ENCODE assay signal across 22 cellular contexts in the genomic region with DNA sequence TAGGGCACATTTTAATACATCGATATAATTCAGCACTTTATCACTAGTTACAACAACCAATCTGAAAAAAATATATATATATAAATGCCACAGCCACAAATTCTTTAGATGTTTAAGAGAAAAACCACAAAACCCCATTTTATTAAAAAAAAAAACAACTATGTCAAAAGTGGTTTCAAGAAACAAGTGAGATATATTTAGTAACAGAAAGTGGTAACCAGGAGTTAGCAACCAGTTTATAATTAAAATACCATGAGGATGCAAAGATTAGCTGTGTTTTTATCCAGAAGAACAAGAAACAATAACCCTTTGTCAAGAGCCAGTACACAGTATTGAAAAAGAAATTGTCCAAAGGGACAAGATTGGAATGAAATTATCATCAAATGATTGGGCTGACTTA.
"Had no signal": no experiment of that assay in that cellular context is flagged by ENCODE, and none has a peak within 500 bp of the region (broad histone marks: within the 10 kb centered on the region; RNA-seq: fewer than 3 reads in every experiment).

No MANE protein-coding gene starts in this region.

- H3K4me2 ChIP-seq: smooth muscle cell had no signal

- H3K36me3 ChIP-seq: ascending aorta, esophagus muscularis mucosa, pancreas, prostate gland, sigmoid colon, transverse colon had no signal

- H3K4me3 ChIP-seq: ascending aorta, esophagus muscularis mucosa, pancreas, prostate gland, sigmoid colon, smooth muscle cell, testis, transverse colon had no signal

- H3K27me3 ChIP-seq: ascending aorta, esophagus muscularis mucosa, pancreas, sigmoid colon, testis, transverse colon had no signal

- H3K9me3 Mint-ChIP-seq: activated naive CD4-positive, alpha-beta T cell treated with anti-CD3 and anti-CD28 coated beads for 36 hours had no signal

- H3K4me3 Mint-ChIP-seq: activated naive CD4-positive, alpha-beta T cell treated with anti-CD3 and anti-CD28 coated beads for 36 hours; activated naive CD8-positive, alpha-beta T cell treated with anti-CD3 and anti-CD28 coated beads for 36 hours; activated T-helper 1 cell treated with anti-CD3 and anti-CD28 coated beads, Interleukin-12 subunit alpha, Interleukin-12 subunit beta, Interleukin-2, Interleukin-4 antibody, amounts not matched to agents 30 ng/mL and 10 ng/mL and 1 ng/mL, durations not matched to agents 14 hours and 24 hours and 36 hours; dendritic cell treated with granulocyte-macrophage colony-stimulating factor and Interleukin-4, amounts not matched to agents 40 ng/mL and 50 ng/mL, for 4 days; WTC11 had no signal

- H3K27ac ChIP-seq: ascending aorta, esophagus muscularis mucosa, pancreas, prostate gland, sigmoid colon, testis, transverse colon had no signal

- ATAC-seq: left cardiac atrium, left ventricle myocardium superior, pancreas, WTC11 had no signal

- H3K4me1 ChIP-seq: ascending aorta, esophagus muscularis mucosa, pancreas, prostate gland, sigmoid colon, testis, transverse colon had no signal

- H3K4me1 Mint-ChIP-seq: WTC11 had no signal

- H3K27me3 Mint-ChIP-seq: dendritic cell treated with granulocyte-macrophage colony-stimulating factor and Interleukin-4, amounts not matched to agents 40 ng/mL and 50 ng/mL, for 4 days had no signal

- DNase-seq: activated CD8-positive, alpha-beta memory T cell treated with anti-CD3 and anti-CD28 coated beads for 24 hours; activated effector memory CD4-positive, alpha-beta T cell treated with anti-CD3 and anti-CD28 coated beads, Interleukin-2, amount 50 U/mL, for 16 hours; activated naive CD4-positive, alpha-beta T cell treated with anti-CD3 and anti-CD28 coated beads for 36 hours; activated naive CD8-positive, alpha-beta T cell treated with anti-CD3 and anti-CD28 coated beads for 36 hours; caudate nucleus; foreskin melanocyte; islet precursor cell; left cardiac atrium; left ventricle myocardium superior; pancreas; sigmoid colon; stimulated activated CD4-positive, alpha-beta T cell treated with anti-CD3 and anti-CD28 coated beads, Interleukin-15, amount 100 ng/mL, for 24 hours; stimulated activated naive CD4-positive, alpha-beta T cell treated with Interleukin-2 at 50 U/mL for 16 hours; testis; transverse colon had no signal

- H3K27ac Mint-ChIP-seq: activated naive CD4-positive, alpha-beta T cell treated with anti-CD3 and anti-CD28 coated beads for 36 hours; activated naive CD8-positive, alpha-beta T cell treated with anti-CD3 and anti-CD28 coated beads for 36 hours; activated T-helper 1 cell treated with anti-CD3 and anti-CD28 coated beads, Interleukin-12 subunit alpha, Interleukin-12 subunit beta, Interleukin-2, Interleukin-4 antibody, amounts not matched to agents 30 ng/mL and 10 ng/mL and 1 ng/mL, durations not matched to agents 14 hours and 24 hours and 36 hours; dendritic cell treated with granulocyte-macrophage colony-stimulating factor and Interleukin-4, amounts not matched to agents 40 ng/mL and 50 ng/mL, for 4 days; WTC11 had no signal
